8 cellular contexts compared by ENCODE assay signal in the genomic region with DNA sequence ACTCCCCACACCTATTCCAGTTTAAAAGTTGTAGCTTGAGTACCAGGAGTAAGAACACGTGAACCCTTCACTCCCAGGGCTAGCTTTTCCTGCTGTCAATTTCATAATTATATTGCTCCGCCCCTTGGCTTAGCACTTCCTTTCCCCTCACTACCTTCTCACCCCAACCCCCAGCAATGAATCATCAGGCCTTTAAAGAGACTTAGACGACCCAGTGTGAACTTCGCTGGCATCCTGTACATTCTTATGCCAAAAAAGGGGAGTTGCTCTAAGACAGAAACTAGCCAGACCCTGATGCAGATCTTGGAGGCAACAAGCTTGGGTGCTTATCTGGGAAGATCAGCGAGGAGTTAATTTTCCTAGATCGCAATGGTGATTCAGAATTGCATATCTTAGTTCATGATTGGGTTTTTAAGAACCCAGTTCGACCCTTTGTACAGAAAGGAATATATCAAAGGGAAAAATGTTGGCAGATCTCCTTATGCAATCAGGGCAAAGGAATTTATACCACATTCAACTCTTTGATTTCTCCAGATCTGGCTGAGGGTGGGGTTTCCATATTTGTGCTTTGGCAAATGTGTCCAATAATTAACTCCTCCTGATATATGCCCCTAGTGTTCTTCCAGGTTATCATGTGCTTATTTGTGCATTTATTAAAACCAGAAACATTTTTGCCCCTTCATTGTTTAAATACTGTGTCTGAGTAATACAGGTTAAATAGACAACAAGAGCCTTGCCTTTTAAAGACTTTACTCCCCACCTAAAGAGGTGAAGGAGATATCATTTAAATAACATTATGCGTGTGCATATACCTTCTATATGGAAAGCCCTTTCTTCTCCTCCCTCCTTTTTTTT. TPM values are rescaled to one million over a fixed set of nuclear protein-coding genes. Genes with fewer than 3 reads are reported as not detected.
A peak's percentile ranks its signal among the peaks of the same experiment; 100 is the strongest.
DNase-seq lines count a peak whose midpoint lies in the region; ATAC-seq and TF ChIP-seq lines count a peak whose summit lies in the region.

No MANE protein-coding gene starts in this region.

- H3K4me3 ChIP-seq in hepatocyte = no peak overlapping the region

- DNase-seq in NCI-H82 (lab: John Stamatoyannopoulos, UW) (peak; percentile 39), NCI-H82 treated with DMSO at 0.1 percent for 48 hours (lab: John Stamatoyannopoulos, UW; ENCODE audit: unreplicated experiment) (no peak), SIG-M5 (lab: John Stamatoyannopoulos, UW) (peak; percentile 72), hepatocyte (ENCODE audit: low spot score) (peak; percentile 65), NCI-H526 (lab: John Stamatoyannopoulos, UW) (no peak)
- peak; percentile 62 for DNase-seq in activated naive CD4-positive, alpha-beta T cell treated with Interleukin-2 at 50 U/mL for 16 hours
- peak; percentile 26 to 62 for DNase-seq in stimulated activated CD4-positive, alpha-beta T cell treated with anti-CD3 and anti-CD28 coated beads, Interleukin-4, amount 100 ng/mL, for 48 hours (ENCODE audit: low read depth in 2 of 2)

- no peak overlapping the region for H3K4me2 ChIP-seq in hepatocyte

- no peaks in the 10 kb centered on the region for H3K9me3 ChIP-seq in hepatocyte (ENCODE audit: low read depth)

- 52% methylated on average over 8 of the region's 8 CpGs for WGBS in hepatocyte (ENCODE audit: low lambda C conversion rate, missing lambda C conversion rate)

- no peaks in the 10 kb centered on the region for H3K36me3 ChIP-seq in hepatocyte (replicated peaks; ENCODE audit: insufficient read depth, low read depth)

- H3K79me2 ChIP-seq in hepatocyte = no peaks in the 10 kb centered on the region

- H4K20me1 ChIP-seq in hepatocyte (ENCODE audit: insufficient read depth, poor library complexity, severe bottlenecking) = no peaks in the 10 kb centered on the region

- no peak for TF ChIP-seq CTCF in hepatocyte (IDR thresholded peaks at IDR 0.05; ENCODE audit: poor library complexity)

- no peaks in the 10 kb centered on the region for H3K27me3 ChIP-seq in hepatocyte

- H3K4me1 ChIP-seq in hepatocyte (ENCODE audit: insufficient read depth) = peaks cover 23% of the 10 kb centered on the region

- ATAC-seq in GM19035 (IDR thresholded peaks at IDR 0.05; ENCODE audit: unreplicated experiment) = no peak

- H3K27ac ChIP-seq in hepatocyte = no peak overlapping the region

- H2AFZ ChIP-seq in hepatocyte = no peak overlapping the region

- no peaks in the 10 kb centered on the region for H3K9me2 ChIP-seq in hepatocyte (replicated peaks; ENCODE audit: insufficient read depth)

RNA-seq across cellular contexts. Expression of gene ATXN1, which starts 8.1 kb away (rescaled TPM):
- total RNA-seq in hepatocyte = 28.7 and 32.6 TPM in 2 replicates
- 14.7 and 16.3 TPM in 2 replicates for polyA plus RNA-seq in hepatocyte

Comparison
In these comparisons a context has a peak if more than half of its experiments do, and no peak if none do; other contexts are left out.
1. DNase-seq: peak in NCI-H82 (single experiment), SIG-M5 (single experiment), activated naive CD4-positive, alpha-beta T cell treated with Interleukin-2 at 50 U/mL for 16 hours (single experiment), hepatocyte (single experiment) and stimulated activated CD4-positive, alpha-beta T cell treated with anti-CD3 and anti-CD28 coated beads, Interleukin-4, amount 100 ng/mL, for 48 hours (2 of 2); none in NCI-H82 treated with DMSO at 0.1 percent for 48 hours (single experiment) and NCI-H526 (0 of 2).